In genomic region chr10:111748184-111748583, GRCh38 we compare ENCODE assay signal across 22 cellular contexts.
"Had no signal": no experiment of that assay in that cellular context is flagged by ENCODE, and none has a peak within 500 bp of the region (broad histone marks: within the 10 kb centered on the region; RNA-seq: fewer than 3 reads in every experiment).

No MANE protein-coding gene starts in this region.

- H3K36me3 ChIP-seq: MG63 had no signal

- DNase-seq: IMR-90, Karpas-422, KG1, MG63, NCI-H1092, NCI-H1105 treated with DMSO at 0.1 percent for 48 hours, NCI-H1417 treated with DMSO at 0.1 percent for 48 hours, NCI-H146, NCI-H1694 treated with DMSO at 0.1 percent for 48 hours, NCI-H1930, NCI-H2081 treated with DMSO at 0.1 percent for 48 hours, NCI-H2171, NCI-H226, NCI-H446, NCI-H510A, NCI-H524 treated with DMSO at 0.1 percent for 48 hours, NCI-H69, NCI-H774, SHP77, SK-N-SH had no signal

- FAIRE-seq: HepG2 had no signal

- ATAC-seq: HepG2 had no signal

- H3K9ac ChIP-seq: SK-N-SH had no signal

- H3K27me3 ChIP-seq: MG63 had no signal

- H3K27ac ChIP-seq: RWPE1 had no signal

- H3K4me2 ChIP-seq: SK-N-SH had no signal

- H3K9me3 ChIP-seq: MG63, SK-N-SH had no signal

- H3K4me3 ChIP-seq: MG63 had no signal
